ENCODE assay signal across 21 cellular contexts in genomic region chr22:50225200-50225969, GRCh38.
"Had no signal": no experiment of that assay in that cellular context is flagged by ENCODE, and none has a peak within 500 bp of the region (broad histone marks: within the 10 kb centered on the region; RNA-seq: fewer than 3 reads in every experiment).

No MANE protein-coding gene starts in this region.

- H3K27me3 Mint-ChIP-seq: memory B cell; natural killer cell treated with Interleukin-12 subunit alpha and Interleukin-12 subunit beta and Interleukin-15 and Interleukin-18, amount 100 ng/mL, for 72 hours had no signal

- H3K9me3 Mint-ChIP-seq: endodermal cell; memory B cell; mesothelial cell of epicardium; natural killer cell treated with Interleukin-12 subunit alpha and Interleukin-12 subunit beta and Interleukin-15 and Interleukin-18, amount 100 ng/mL, for 72 hours had no signal

- H3K4me2 ChIP-seq: smooth muscle cell had no signal

- H3K4me1 ChIP-seq: heart left ventricle, left lung, lower lobe of right lung, suprapubic skin, thyroid gland, upper lobe of right lung, vagina had no signal

- DNase-seq: effector CD4-positive, alpha-beta T cell; endodermal cell; erythroblast; foreskin melanocyte; heart left ventricle; hypothalamus; islet precursor cell; left lung; lower lobe of right lung; stimulated activated CD4-positive, alpha-beta T cell treated with anti-CD3 and anti-CD28 coated beads, Interleukin-2, amount 100 ng/mL, for 48 hours; stimulated activated naive CD4-positive, alpha-beta T cell treated with Interleukin-2 at 50 U/mL for 16 hours; thyroid gland; upper lobe of right lung had no signal

- H3K27ac ChIP-seq: coronary artery, heart left ventricle, left lung, lower lobe of right lung, neutrophil, suprapubic skin, thyroid gland, upper lobe of right lung, vagina had no signal

- ATAC-seq: heart left ventricle; left lung; lower lobe of right lung; natural killer cell treated with Interleukin-12 subunit alpha and Interleukin-12 subunit beta and Interleukin-15 and Interleukin-18, amount 100 ng/mL, for 72 hours; upper lobe of right lung had no signal

- H3K4me1 Mint-ChIP-seq: endodermal cell, mesothelial cell of epicardium had no signal

- H3K4me3 ChIP-seq: coronary artery, heart left ventricle, left lung, lower lobe of right lung, smooth muscle cell, suprapubic skin, thyroid gland, upper lobe of right lung, vagina had no signal

- H3K4me3 Mint-ChIP-seq: endodermal cell; memory B cell; mesothelial cell of epicardium; natural killer cell treated with Interleukin-12 subunit alpha and Interleukin-12 subunit beta and Interleukin-15 and Interleukin-18, amount 100 ng/mL, for 72 hours had no signal

- H3K9me3 ChIP-seq: heart left ventricle, left lung, lower lobe of right lung, neutrophil, suprapubic skin, thyroid gland, upper lobe of right lung, vagina had no signal

- H3K27ac Mint-ChIP-seq: endodermal cell; memory B cell; mesothelial cell of epicardium; natural killer cell treated with Interleukin-12 subunit alpha and Interleukin-12 subunit beta and Interleukin-15 and Interleukin-18, amount 100 ng/mL, for 72 hours had no signal

- H3K36me3 Mint-ChIP-seq: natural killer cell treated with Interleukin-12 subunit alpha and Interleukin-12 subunit beta and Interleukin-15 and Interleukin-18, amount 100 ng/mL, for 72 hours had no signal

- H3K27me3 ChIP-seq: heart left ventricle, left lung, neutrophil, suprapubic skin, thyroid gland, upper lobe of right lung, vagina had no signal
